In the genomic region with DNA sequence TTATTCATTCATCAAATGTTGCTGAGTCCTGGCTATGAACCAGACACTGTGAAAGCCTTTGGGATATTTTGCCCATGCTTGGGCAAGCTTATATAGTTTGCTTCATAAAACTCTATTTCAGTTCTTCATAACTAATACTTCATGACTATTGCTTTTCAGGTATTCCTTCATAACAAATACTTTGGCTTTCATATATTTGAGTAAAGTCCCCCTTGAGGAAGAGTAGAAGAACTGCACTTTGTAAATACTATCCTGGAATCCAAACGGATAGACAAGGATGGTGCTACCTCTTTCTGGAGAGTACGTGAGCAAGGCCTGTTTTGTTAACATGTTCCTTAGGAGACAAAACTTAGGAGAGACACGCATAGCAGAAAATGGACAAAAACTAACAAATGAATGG, we compare ENCODE assay signal across 8 cellular contexts. TPM values are rescaled to one million over a fixed set of nuclear protein-coding genes. Genes with fewer than 3 reads are reported as not detected.
DNase-seq lines count a peak whose midpoint lies in the region; ATAC-seq and TF ChIP-seq lines count a peak whose summit lies in the region.

No MANE protein-coding gene starts in this region.

- no peaks in the 10 kb centered on the region for H3K4me1 ChIP-seq in OCI-LY1 (ENCODE audit: insufficient read depth, low read length, severe bottlenecking)
- H3K4me1 ChIP-seq in hepatocyte (ENCODE audit: insufficient read depth), result peaks cover 18% of the 10 kb centered on the region

- peaks cover 5% of the 10 kb centered on the region for H3K27me3 ChIP-seq in CD4-positive, alpha-beta T cell (ENCODE audit: control insufficient read depth, insufficient read depth, low read length)
- H3K27me3 ChIP-seq in OCI-LY1 (ENCODE audit: insufficient read depth, low read length), result no peaks in the 10 kb centered on the region
- no peaks in the 10 kb centered on the region for H3K27me3 ChIP-seq in hepatocyte

- peaks cover 11% of the 10 kb centered on the region for H3K27me3 Mint-ChIP-seq in CD4-positive, alpha-beta T cell
- peaks cover 10% of the 10 kb centered on the region for H3K27me3 Mint-ChIP-seq in T-helper 17 cell

- 59% methylated on average over 3 of the region's 3 CpGs for WGBS in hepatocyte (ENCODE audit: low lambda C conversion rate, missing lambda C conversion rate)

- H3K4me2 ChIP-seq in OCI-LY1 (ENCODE audit: low read length) (no peak overlapping the region), hepatocyte (no peak overlapping the region)

- H3K36me3 Mint-ChIP-seq in CD4-positive, alpha-beta T cell (ENCODE audit: low read depth), result no peaks in the 10 kb centered on the region
- no peaks in the 10 kb centered on the region for H3K36me3 Mint-ChIP-seq in T-helper 17 cell (ENCODE audit: low read depth)

- no peak overlapping the region for H3K27ac ChIP-seq in CD4-positive, alpha-beta T cell (ENCODE audit: low read depth, low read length)
- no peak overlapping the region for H3K27ac ChIP-seq in OCI-LY1 (ENCODE audit: low read depth, low read length, poor library complexity, severe bottlenecking)
- no peak overlapping the region for H3K27ac ChIP-seq in hepatocyte

- no peaks in the 10 kb centered on the region for H3K4me1 Mint-ChIP-seq in CD4-positive, alpha-beta T cell (ENCODE audit: low read depth)
- H3K4me1 Mint-ChIP-seq in T-helper 17 cell, result no peaks in the 10 kb centered on the region

- H4K20me1 ChIP-seq in OCI-LY1 (ENCODE audit: insufficient read depth, low read length) (no peaks in the 10 kb centered on the region), hepatocyte (ENCODE audit: insufficient read depth, poor library complexity, severe bottlenecking) (no peaks in the 10 kb centered on the region)

- CTCF ChIA-PET in CD4-positive, alpha-beta T cell (lab: Charles Lee), result no interaction called here

- ATAC-seq in CD4-positive, alpha-beta T cell (ENCODE audit: poor library complexity), result no peak
- ATAC-seq in GM21390 (IDR thresholded peaks at IDR 0.05; ENCODE audit: unreplicated experiment) (peak; percentile 76), T-helper 17 cell (no peak)

- DNase-seq in CD4-positive, alpha-beta T cell, result no peak
- DNase-seq in hepatocyte (ENCODE audit: low spot score) (no peak), T-helper 17 cell (no peak), DMS79 (lab: John Stamatoyannopoulos, UW) (no peak), occipital lobe (lab: John Stamatoyannopoulos, UW) (no peak)
- no peak for DNase-seq in effector CD8-positive, alpha-beta T cell (lab: John Stamatoyannopoulos, UW)

- no peak overlapping the region for H3K4me3 Mint-ChIP-seq in CD4-positive, alpha-beta T cell
- H3K4me3 Mint-ChIP-seq in T-helper 17 cell, result no peak overlapping the region

- H3K36me3 ChIP-seq in OCI-LY1 (ENCODE audit: insufficient read depth, low read length) (no peaks in the 10 kb centered on the region), hepatocyte (replicated peaks; ENCODE audit: insufficient read depth, low read depth) (no peaks in the 10 kb centered on the region)

- no peak overlapping the region for H3K4me3 ChIP-seq in OCI-LY1 (ENCODE audit: low read depth, low read length, poor library complexity, severe bottlenecking)
- no peak overlapping the region for H3K4me3 ChIP-seq in hepatocyte

- H3K9me2 ChIP-seq in OCI-LY1 (ENCODE audit: low read depth, low read length), result no peaks in the 10 kb centered on the region
- H3K9me2 ChIP-seq in hepatocyte (replicated peaks; ENCODE audit: insufficient read depth), result no peaks in the 10 kb centered on the region

- H3K9me3 Mint-ChIP-seq in CD4-positive, alpha-beta T cell, result no peaks in the 10 kb centered on the region

- H2AFZ ChIP-seq in OCI-LY1 (ENCODE audit: low read length) (no peak overlapping the region), hepatocyte (no peak overlapping the region)

- peak; percentile 35 for TF ChIP-seq CTCF in CD4-positive, alpha-beta T cell (IDR thresholded peaks at IDR 0.05)
- TF ChIP-seq CTCF in OCI-LY1 (IDR thresholded peaks at IDR 0.05; ENCODE audit: low read length), result peak; percentile 69
- TF ChIP-seq CTCF in hepatocyte (IDR thresholded peaks at IDR 0.05; ENCODE audit: poor library complexity), result peak; percentile 44

- intact Hi-C loops in CD4-positive, alpha-beta T cell (cut with DNase I, micrococcal nuclease), result loop anchor here in 1 of 2 experiments (10.0 kb wide), 1 partner anchor 730 kb away; no protein-coding TSS in a partner anchor

- H3K27ac Mint-ChIP-seq in CD4-positive, alpha-beta T cell, result no peak overlapping the region
- H3K27ac Mint-ChIP-seq in T-helper 17 cell, result no peak overlapping the region

- H3K79me2 ChIP-seq in OCI-LY1 (ENCODE audit: insufficient read depth, low read length) (no peaks in the 10 kb centered on the region), hepatocyte (peaks cover 17% of the 10 kb centered on the region)

- no peak overlapping the region for H3K9ac ChIP-seq in OCI-LY1 (ENCODE audit: low read length)

- POLR2A ChIA-PET in CD4-positive, alpha-beta T cell (lab: Charles Lee), result no interaction called here

- no peaks in the 10 kb centered on the region for H3F3A ChIP-seq in OCI-LY1 (ENCODE audit: insufficient read depth, low read length)

- no peaks in the 10 kb centered on the region for H3K9me3 ChIP-seq in CD4-positive, alpha-beta T cell (ENCODE audit: control insufficient read depth, low read length)
- H3K9me3 ChIP-seq in OCI-LY1 (ENCODE audit: low read length), result no peaks in the 10 kb centered on the region
- H3K9me3 ChIP-seq in hepatocyte (ENCODE audit: low read depth), result no peaks in the 10 kb centered on the region
- no peaks in the 10 kb centered on the region for H3K9me3 ChIP-seq in T-helper 17 cell (ENCODE audit: control insufficient read depth, low read length, poor library complexity, severe bottlenecking)

RNA-seq across cellular contexts. Expression of a gene that starts 1.7 kb away (rescaled TPM):
- total RNA-seq in CD4-positive, alpha-beta T cell, result not detected
- total RNA-seq in hepatocyte (23,697 and 25,243 TPM in 2 replicates), T-helper 17 cell (not detected), occipital lobe (0.62 TPM)
- polyA plus RNA-seq in hepatocyte, result 11,518 and 15,250 TPM in 2 replicates

RNA-seq across cellular contexts. Expression of a gene that starts 30.2 kb away (rescaled TPM):
- total RNA-seq in CD4-positive, alpha-beta T cell, result under 1 TPM; 0.47 to 0.63 TPM
- total RNA-seq in hepatocyte, result 25,578 and 26,686 TPM in 2 replicates
- 7,370 and 11,384 TPM in 2 replicates for polyA plus RNA-seq in hepatocyte
- total RNA-seq in T-helper 17 cell, result not detected
- 14.2 TPM for total RNA-seq in occipital lobe

RNA-seq across cellular contexts. Expression of a gene that starts 47.2 kb away (rescaled TPM):
- not detected for total RNA-seq in CD4-positive, alpha-beta T cell
- total RNA-seq in hepatocyte (70.0 and 78.4 TPM in 2 replicates), T-helper 17 cell (not detected), occipital lobe (not detected)
- polyA plus RNA-seq in hepatocyte, result 34.8 and 52.7 TPM in 2 replicates

Comparison
In these comparisons a context has a peak if more than half of its experiments do, and no peak if none do; other contexts are left out.
1. RNA of a gene that starts 1.7 kb away (total RNA-seq): 23,697 to 25,243 TPM in hepatocyte; 0.62 TPM in occipital lobe (single experiment), not detected in CD4-positive, alpha-beta T cell and not detected in T-helper 17 cell; every median in the first group is over 1,000 times any median in the second.
2. RNA of a gene that starts 30.2 kb away (total RNA-seq): 25,578 to 26,686 TPM in hepatocyte; 14.2 TPM in occipital lobe (single experiment), 0.47 to 0.63 TPM in CD4-positive, alpha-beta T cell and not detected in T-helper 17 cell; every median in the first group is over 1,000 times any median in the second.
3. RNA of a gene that starts 47.2 kb away (total RNA-seq): 70.0 to 78.4 TPM in hepatocyte; not detected in CD4-positive, alpha-beta T cell, not detected in T-helper 17 cell and not detected in occipital lobe (single experiment); every median in the first group is over 10 times any median in the second.
4. Peak in every context shown above with its lines, with median percentiles within 50 percentile points of each other: CTCF ChIP-seq.